Comparison of ENCODE assay signal across 11 cellular contexts in genomic region chr2:56168163-56168562, GRCh38. TPM values are rescaled to one million over a fixed set of nuclear protein-coding genes. Genes with fewer than 3 reads are reported as not detected.
DNase-seq lines count a peak whose midpoint lies in the region; FAIRE-seq and TF ChIP-seq lines count a peak whose summit lies in the region.
"Had no signal": no experiment of that assay in that cellular context is flagged by ENCODE, and none has a peak within 500 bp of the region (broad histone marks: within the 10 kb centered on the region; RNA-seq: fewer than 3 reads in every experiment).

No MANE protein-coding gene starts in this region.

- peaks cover 31% of the 10 kb centered on the region for H3K27me3 Mint-ChIP-seq in chondrocyte (ENCODE audit: low read depth)

- H3K4me3 ChIP-seq in bronchial epithelial cell (ENCODE audit: low read depth, low read length): no peak overlapping the region

- no peak for FAIRE-seq in bronchial epithelial cell (lab: Jason Lieb, UNC)

- H3K27ac Mint-ChIP-seq in chondrocyte (ENCODE audit: unreplicated experiment): no peak overlapping the region
- H3K27ac Mint-ChIP-seq: nephron progenitor cell had no signal

- TF ChIP-seq CTCF in bronchial epithelial cell (IDR thresholded peaks at IDR 0.05; ENCODE audit: insufficient read depth, low read length, severe bottlenecking) (no peak), chondrocyte (IDR thresholded peaks at IDR 0.05) (no peak)

- H3K27me3 ChIP-seq in bronchial epithelial cell (ENCODE audit: control insufficient read depth, insufficient read depth, low read length): no peaks in the 10 kb centered on the region

- no peak overlapping the region for H3K4me3 Mint-ChIP-seq in chondrocyte (ENCODE audit: unreplicated experiment)
- H3K4me3 Mint-ChIP-seq: nephron progenitor cell had no signal

- no peaks in the 10 kb centered on the region for H3K36me3 Mint-ChIP-seq in chondrocyte (ENCODE audit: low read depth)

- no peaks in the 10 kb centered on the region for H3K4me1 Mint-ChIP-seq in chondrocyte (ENCODE audit: low read depth)

- DNase-seq in DMS53 treated with DMSO at 0.1 percent for 48 hours (lab: John Stamatoyannopoulos, UW; ENCODE audit: unreplicated experiment) (peak; percentile 70), NCI-H2029 (lab: John Stamatoyannopoulos, UW) (peak; percentile 71), bronchial epithelial cell (ENCODE audit: low read depth) (peak; percentile 41), myocyte (ENCODE audit: low read depth) (peak; percentile 49), activated T-cell treated with anti-CD3 and anti-CD28 coated beads for 4 hours (no peak), chondrocyte (ENCODE audit: low spot score) (no peak), iPS-NIHi7 (ENCODE audit: extremely low spot score) (no peak), globus pallidus (ENCODE audit: low spot score) (no peak)
- DNase-seq: activated T-cell treated with anti-CD3 and anti-CD28 coated beads, Interleukin-2, amount 50 U/mL, for 1 hour; NCI-H1694; nephron progenitor cell had no signal

- peaks cover 3% of the 10 kb centered on the region for H3K9me3 Mint-ChIP-seq in chondrocyte (ENCODE audit: low read depth)

- H3K36me3 ChIP-seq in bronchial epithelial cell (ENCODE audit: control insufficient read depth, insufficient read depth, low read length): no peaks in the 10 kb centered on the region

RNA-seq across cellular contexts. Expression of gene CCDC85A, which starts 15.6 kb away (rescaled TPM):
- 0.13 TPM in 1 of 2 replicates, not detected in the other for total RNA-seq in bronchial epithelial cell
- total RNA-seq in myocyte: 1.7 and 2.1 TPM in 2 replicates
- 0.68 TPM for polyA plus RNA-seq in myocyte (2012)
- total RNA-seq in chondrocyte: 0.51 to 5.0 TPM (median 0.70 TPM) in 3 replicates

Comparison
In these comparisons a context has a peak if more than half of its experiments do, and no peak if none do; other contexts are left out.
1. DNase-seq: peak in DMS53 treated with DMSO at 0.1 percent for 48 hours (single experiment), NCI-H2029 (single experiment), bronchial epithelial cell (single experiment) and myocyte (single experiment); none in activated T-cell treated with anti-CD3 and anti-CD28 coated beads for 4 hours (single experiment), chondrocyte (single experiment), iPS-NIHi7 (single experiment) and globus pallidus (single experiment).